In genomic region chr12:124786065-124786964, GRCh38 we compare ENCODE assay signal across 1 cellular context.
TF ChIP-seq lines count a peak whose summit lies in the region.

No MANE protein-coding gene starts in this region.

TF ChIP-seq in HepG2, 621 proteins besides CTCF, POLR2A, EP300 and RAD21 (continued from another document):
- TF ChIP-seq, protein P1, sequence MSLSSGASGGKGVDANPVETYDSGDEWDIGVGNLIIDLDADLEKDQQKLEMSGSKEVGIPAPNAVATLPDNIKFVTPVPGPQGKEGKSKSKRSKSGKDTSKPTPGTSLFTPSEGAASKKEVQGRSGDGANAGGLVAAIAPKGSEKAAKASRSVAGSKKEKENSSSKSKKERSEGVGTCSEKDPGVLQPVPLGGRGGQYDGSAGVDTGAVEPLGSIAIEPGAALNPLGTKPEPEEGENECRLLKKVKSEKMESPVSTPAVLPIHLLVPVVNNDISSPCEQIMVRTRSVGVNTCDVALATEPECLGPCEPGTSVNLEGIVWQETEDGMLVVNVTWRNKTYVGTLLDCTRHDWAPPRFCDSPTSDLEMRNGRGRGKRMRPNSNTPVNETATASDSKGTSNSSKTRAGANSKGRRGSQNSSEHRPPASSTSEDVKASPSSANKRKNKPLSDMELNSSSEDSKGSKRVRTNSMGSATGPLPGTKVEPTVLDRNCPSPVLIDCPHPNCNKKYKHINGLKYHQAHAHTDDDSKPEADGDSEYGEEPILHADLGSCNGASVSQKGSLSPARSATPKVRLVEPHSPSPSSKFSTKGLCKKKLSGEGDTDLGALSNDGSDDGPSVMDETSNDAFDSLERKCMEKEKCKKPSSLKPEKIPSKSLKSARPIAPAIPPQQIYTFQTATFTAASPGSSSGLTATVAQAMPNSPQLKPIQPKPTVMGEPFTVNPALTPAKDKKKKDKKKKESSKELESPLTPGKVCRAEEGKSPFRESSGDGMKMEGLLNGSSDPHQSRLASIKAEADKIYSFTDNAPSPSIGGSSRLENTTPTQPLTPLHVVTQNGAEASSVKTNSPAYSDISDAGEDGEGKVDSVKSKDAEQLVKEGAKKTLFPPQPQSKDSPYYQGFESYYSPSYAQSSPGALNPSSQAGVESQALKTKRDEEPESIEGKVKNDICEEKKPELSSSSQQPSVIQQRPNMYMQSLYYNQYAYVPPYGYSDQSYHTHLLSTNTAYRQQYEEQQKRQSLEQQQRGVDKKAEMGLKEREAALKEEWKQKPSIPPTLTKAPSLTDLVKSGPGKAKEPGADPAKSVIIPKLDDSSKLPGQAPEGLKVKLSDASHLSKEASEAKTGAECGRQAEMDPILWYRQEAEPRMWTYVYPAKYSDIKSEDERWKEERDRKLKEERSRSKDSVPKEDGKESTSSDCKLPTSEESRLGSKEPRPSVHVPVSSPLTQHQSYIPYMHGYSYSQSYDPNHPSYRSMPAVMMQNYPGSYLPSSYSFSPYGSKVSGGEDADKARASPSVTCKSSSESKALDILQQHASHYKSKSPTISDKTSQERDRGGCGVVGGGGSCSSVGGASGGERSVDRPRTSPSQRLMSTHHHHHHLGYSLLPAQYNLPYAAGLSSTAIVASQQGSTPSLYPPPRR (CRISPR knock-in tag; IDR thresholded peaks at IDR 0.05; ENCODE audit: borderline replicate concordance) = no peak
- TF ChIP-seq SP5 (CRISPR knock-in tag; IDR thresholded peaks at IDR 0.05; ENCODE audit: borderline replicate concordance, low read depth) (no peak), HNRNPLL (IDR thresholded peaks at IDR 0.05; ENCODE audit: low read depth, low read length, poor library complexity, severe bottlenecking) (no peak), ZNF879 (CRISPR knock-in tag; IDR thresholded peaks at IDR 0.05) (no peak), ZMYM4 (CRISPR knock-in tag; IDR thresholded peaks at IDR 0.05) (no peak), RARA (CRISPR knock-in tag; IDR thresholded peaks at IDR 0.05) (no peak), SALL1 (CRISPR knock-in tag; IDR thresholded peaks at IDR 0.05) (no peak)
